In genomic region chr9:120443489-120443888, GRCh38 we compare ENCODE assay signal across 17 cellular contexts.
DNase-seq lines count a peak whose midpoint lies in the region; ATAC-seq and TF ChIP-seq lines count a peak whose summit lies in the region.
"Had no signal": no experiment of that assay in that cellular context is flagged by ENCODE, and none has a peak within 500 bp of the region (broad histone marks: within the 10 kb centered on the region; RNA-seq: fewer than 3 reads in every experiment).

No MANE protein-coding gene starts in this region.

- POLR2A ChIA-PET in T-cell (lab: Charles Lee): no interaction called here

- H3K4me1 Mint-ChIP-seq in natural killer cell: peaks cover 18 to 21% of the 10 kb centered on the region in 2 donors
- no peaks in the 10 kb centered on the region for H3K4me1 Mint-ChIP-seq in glutamatergic neuron (ENCODE audit: low read depth, unreplicated experiment)
- H3K4me1 Mint-ChIP-seq in T-cell: peaks cover 6 to 18% (median 13%) of the 10 kb centered on the region in 3 donors
- H3K4me1 Mint-ChIP-seq: neural progenitor cell had no signal

- H3K27ac Mint-ChIP-seq in natural killer cell (no peak overlapping the region), glutamatergic neuron (ENCODE audit: unreplicated experiment) (no peak overlapping the region), T-cell (no peak overlapping the region)
- H3K27ac Mint-ChIP-seq: activated naive CD4-positive, alpha-beta T cell treated with anti-CD3 and anti-CD28 coated beads, Interleukin-2, amount 50 U/mL, for 24 hours; neural progenitor cell had no signal

- DNase-seq in H4 (ENCODE audit: low spot score): peak; percentile 29
- DNase-seq in brain pericyte (ENCODE audit: low read depth, low spot score): peak; percentile 80
- peak; percentile 76 for DNase-seq in kidney glomerular epithelial cell (lab: John Stamatoyannopoulos, UW)
- DNase-seq in smooth muscle cell of the brain vasculature (ENCODE audit: low read depth, low spot score): peak; percentile 75
- DNase-seq in natural killer cell: no peak
- no peak for DNase-seq in glutamatergic neuron
- DNase-seq in T-cell: no peak
- DNase-seq: activated CD4-positive, alpha-beta T cell treated with anti-CD3 and anti-CD28 coated beads, Interleukin-2, amount 50 U/mL, for 48 hours; activated T-cell treated with anti-CD3 and anti-CD28 coated beads, Interleukin-2, amount 50 U/mL, for 1 hour; DMS79 treated with DMSO at 0.1 percent for 48 hours; effector CD8-positive, alpha-beta T cell; foreskin keratinocyte; NCI-H1092; Peyer's patch; SW 1271 had no signal

- H3K9me3 Mint-ChIP-seq in natural killer cell: no peaks in the 10 kb centered on the region
- no peaks in the 10 kb centered on the region for H3K9me3 Mint-ChIP-seq in glutamatergic neuron (ENCODE audit: unreplicated experiment)
- H3K9me3 Mint-ChIP-seq in T-cell: no peaks in the 10 kb centered on the region
- H3K9me3 Mint-ChIP-seq: neural progenitor cell had no signal

- intact Hi-C loops in natural killer cell (cut with micrococcal nuclease): no loop called here

- no peak overlapping the region for H3K4me3 Mint-ChIP-seq in natural killer cell
- H3K4me3 Mint-ChIP-seq in glutamatergic neuron (ENCODE audit: unreplicated experiment): no peak overlapping the region
- no peak overlapping the region for H3K4me3 Mint-ChIP-seq in T-cell
- H3K4me3 Mint-ChIP-seq: activated naive CD4-positive, alpha-beta T cell treated with anti-CD3 and anti-CD28 coated beads, Interleukin-2, amount 50 U/mL, for 24 hours; neural progenitor cell had no signal

- H3K36me3 Mint-ChIP-seq in natural killer cell (peaks cover 29% of the 10 kb centered on the region), glutamatergic neuron (ENCODE audit: unreplicated experiment) (no peaks in the 10 kb centered on the region), T-cell (peaks cover 63% of the 10 kb centered on the region)

- H3K27me3 Mint-ChIP-seq in natural killer cell (ENCODE audit: low read depth in 2 of 2) (no peaks in the 10 kb centered on the region), glutamatergic neuron (ENCODE audit: unreplicated experiment) (no peaks in the 10 kb centered on the region), T-cell (no peaks in the 10 kb centered on the region)
- H3K27me3 Mint-ChIP-seq: activated naive CD4-positive, alpha-beta T cell treated with anti-CD3 and anti-CD28 coated beads, Interleukin-2, amount 50 U/mL, for 24 hours had no signal

- TF ChIP-seq CTCF in natural killer cell (IDR thresholded peaks at IDR 0.05): no peak
- no peak for TF ChIP-seq CTCF in glutamatergic neuron (IDR thresholded peaks at IDR 0.05; ENCODE audit: partially characterized antibody, unreplicated experiment)

- ATAC-seq in natural killer cell: no peak
- ATAC-seq in T-cell (replicated peaks in 1 of 4): no peak
- ATAC-seq: foreskin keratinocyte had no signal

- CTCF ChIA-PET in T-cell (lab: Charles Lee): no interaction called here

Comparison
In these comparisons a context has a peak if more than half of its experiments do, and no peak if none do; other contexts are left out.
1. DNase-seq: peak in H4 (single experiment), brain pericyte (single experiment), kidney glomerular epithelial cell (single experiment) and smooth muscle cell of the brain vasculature (single experiment); none in natural killer cell (single experiment), glutamatergic neuron (single experiment) and T-cell (0 of 34).